Comparison of ENCODE assay signal across 19 cellular contexts in the genomic region with DNA sequence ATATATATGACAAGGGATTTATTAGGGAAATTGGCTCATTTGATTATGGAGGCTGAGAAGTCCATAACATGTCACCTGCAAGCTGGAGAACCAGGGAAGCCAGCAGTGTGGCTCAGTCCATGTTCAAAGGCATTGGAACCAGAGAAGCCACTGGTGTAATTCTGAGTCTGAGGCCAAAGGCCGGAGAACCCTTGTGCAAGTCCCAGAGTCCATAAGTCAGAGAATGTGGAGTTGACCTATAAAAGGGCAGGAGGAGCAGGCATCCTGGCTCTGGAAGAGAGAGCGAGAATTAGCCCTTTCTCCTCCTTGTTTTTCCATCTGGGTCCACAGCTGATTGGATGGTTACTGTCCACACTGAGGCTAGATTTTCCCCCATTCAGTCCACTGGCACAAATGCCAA.
DNase-seq lines count a peak whose midpoint lies in the region; ATAC-seq and TF ChIP-seq lines count a peak whose summit lies in the region.
"Had no signal": no experiment of that assay in that cellular context is flagged by ENCODE, and none has a peak within 500 bp of the region (broad histone marks: within the 10 kb centered on the region; RNA-seq: fewer than 3 reads in every experiment).

No MANE protein-coding gene starts in this region.

- H3K27ac ChIP-seq in liver (ENCODE audit: low read depth in 1 of 2, low read length in 2 of 2) (no peak overlapping the region), MM.1S (ENCODE audit: low read length) (no peak overlapping the region)
- H3K27ac ChIP-seq: 22Rv1, BLaER1, C4-2B had no signal

- H3K9me3 Mint-ChIP-seq in activated CD4-positive, alpha-beta T cell treated with anti-CD3 and anti-CD28 coated beads, Interleukin-2, amount 10 ng/mL, durations not matched to agents 24 days and 14 days, result no peaks in the 10 kb centered on the region
- H3K9me3 Mint-ChIP-seq in activated CD4-positive, alpha-beta T cell treated with anti-CD3 and anti-CD28 coated beads for 36 hours (ENCODE audit: low read depth), result peaks cover 6% of the 10 kb centered on the region
- H3K9me3 Mint-ChIP-seq in neural crest cell, result peaks cover 4% of the 10 kb centered on the region
- peaks cover 7% of the 10 kb centered on the region for H3K9me3 Mint-ChIP-seq in activated T-cell treated with anti-CD3 and anti-CD28 coated beads, Interleukin-2, amount 50 U/mL, for 4 hours

- H3K4me1 Mint-ChIP-seq in activated CD4-positive, alpha-beta T cell treated with anti-CD3 and anti-CD28 coated beads, Interleukin-2, amount 10 ng/mL, durations not matched to agents 24 days and 14 days, result no peaks in the 10 kb centered on the region
- H3K4me1 Mint-ChIP-seq in activated CD4-positive, alpha-beta T cell treated with anti-CD3 and anti-CD28 coated beads for 36 hours, result no peaks in the 10 kb centered on the region
- H3K4me1 Mint-ChIP-seq in neural crest cell, result no peaks in the 10 kb centered on the region
- no peaks in the 10 kb centered on the region for H3K4me1 Mint-ChIP-seq in activated T-cell treated with anti-CD3 and anti-CD28 coated beads, Interleukin-2, amount 50 U/mL, for 4 hours (ENCODE audit: low read depth)
- H3K4me1 Mint-ChIP-seq: B cell; CD4-positive, CD25-positive, alpha-beta regulatory T cell had no signal

- peak; percentile 41 for DNase-seq in activated CD4-positive, alpha-beta T cell treated with anti-CD3 and anti-CD28 coated beads, Interleukin-2, amount 10 ng/mL, durations not matched to agents 24 days and 14 days
- DNase-seq in activated CD4-positive, alpha-beta T cell treated with anti-CD3 and anti-CD28 coated beads for 36 hours, result no peak
- DNase-seq in neural crest cell (ENCODE audit: low read depth, low spot score) (no peak), MM.1S (no peak)
- no peak for DNase-seq in activated T-cell treated with anti-CD3 and anti-CD28 coated beads, Interleukin-2, amount 50 U/mL, for 4 hours
- no peak for DNase-seq in stimulated activated CD4-positive, alpha-beta T cell treated with anti-CD3 and anti-CD28 coated beads, Interleukin-12 subunit alpha, Interleukin-12 subunit beta, amount 100 ng/mL, for 4 hours
- DNase-seq: Caco-2; CD4-positive, CD25-positive, alpha-beta regulatory T cell; CD8-positive, alpha-beta T cell; DMS153; DND-41; GOT3; HFFc6 had no signal

- TF ChIP-seq RAD21 in liver (IDR thresholded peaks at IDR 0.05), result peak in 1 of 2 donors; percentile 38

- H4K20me1 ChIP-seq in MM.1S (ENCODE audit: insufficient read depth, low read length), result no peaks in the 10 kb centered on the region
- H4K20me1 ChIP-seq: BLaER1 had no signal

- intact Hi-C loops in activated CD4-positive, alpha-beta T cell treated with anti-CD3 and anti-CD28 coated beads, Interleukin-2, amount 10 ng/mL, durations not matched to agents 24 days and 14 days (cut with micrococcal nuclease), result no loop called here
- intact Hi-C loops in activated CD4-positive, alpha-beta T cell treated with anti-CD3 and anti-CD28 coated beads for 36 hours (cut with DNase I, micrococcal nuclease), result no loop called here

- H3K27me3 ChIP-seq in liver (ENCODE audit: control insufficient read depth in 4 of 4, insufficient read depth in 4 of 4, low read length in 3 of 4) (no peaks in the 10 kb centered on the region), MM.1S (replicated peaks; ENCODE audit: insufficient read depth, low read length) (no peaks in the 10 kb centered on the region)
- H3K27me3 ChIP-seq: BLaER1 had no signal

- no peaks in the 10 kb centered on the region for H3F3A ChIP-seq in MM.1S (ENCODE audit: insufficient read depth, low read length)

- H3K9me2 ChIP-seq in MM.1S (replicated peaks; ENCODE audit: insufficient read depth, low read length), result no peaks in the 10 kb centered on the region

- no peak overlapping the region for H3K27ac Mint-ChIP-seq in activated CD4-positive, alpha-beta T cell treated with anti-CD3 and anti-CD28 coated beads, Interleukin-2, amount 10 ng/mL, durations not matched to agents 24 days and 14 days
- no peak overlapping the region for H3K27ac Mint-ChIP-seq in activated CD4-positive, alpha-beta T cell treated with anti-CD3 and anti-CD28 coated beads for 36 hours
- peak overlapping the region; percentile 60 for H3K27ac Mint-ChIP-seq in neural crest cell (ENCODE audit: unreplicated experiment)
- H3K27ac Mint-ChIP-seq: B cell; CD4-positive, CD25-positive, alpha-beta regulatory T cell; CD8-positive, alpha-beta T cell; HFFc6 had no signal

- no peaks in the 10 kb centered on the region for H3K27me3 Mint-ChIP-seq in activated CD4-positive, alpha-beta T cell treated with anti-CD3 and anti-CD28 coated beads, Interleukin-2, amount 10 ng/mL, durations not matched to agents 24 days and 14 days
- H3K27me3 Mint-ChIP-seq in activated CD4-positive, alpha-beta T cell treated with anti-CD3 and anti-CD28 coated beads for 36 hours, result no peaks in the 10 kb centered on the region
- no peaks in the 10 kb centered on the region for H3K27me3 Mint-ChIP-seq in neural crest cell (ENCODE audit: low read depth)
- H3K27me3 Mint-ChIP-seq in activated T-cell treated with anti-CD3 and anti-CD28 coated beads, Interleukin-2, amount 50 U/mL, for 4 hours (ENCODE audit: low read depth), result no peaks in the 10 kb centered on the region
- H3K27me3 Mint-ChIP-seq: B cell; CD4-positive, CD25-positive, alpha-beta regulatory T cell had no signal

- POLR2A ChIA-PET in activated CD4-positive, alpha-beta T cell treated with anti-CD3 and anti-CD28 coated beads for 36 hours (lab: Charles Lee), result no interaction called here

- no peak overlapping the region for H3K4me3 ChIP-seq in liver (ENCODE audit: low read depth in 1 of 3, low read length in 3 of 3)
- H3K4me3 ChIP-seq in MM.1S (ENCODE audit: low read length), result no peak overlapping the region
- H3K4me3 ChIP-seq: BLaER1, HAP-1 had no signal

- 41% methylated on average over 2 of the region's 2 CpGs for WGBS in liver

- H3K36me3 Mint-ChIP-seq in activated CD4-positive, alpha-beta T cell treated with anti-CD3 and anti-CD28 coated beads, Interleukin-2, amount 10 ng/mL, durations not matched to agents 24 days and 14 days (ENCODE audit: low read depth), result no peaks in the 10 kb centered on the region
- no peaks in the 10 kb centered on the region for H3K36me3 Mint-ChIP-seq in activated CD4-positive, alpha-beta T cell treated with anti-CD3 and anti-CD28 coated beads for 36 hours (ENCODE audit: low read depth)
- peaks cover 4% of the 10 kb centered on the region for H3K36me3 Mint-ChIP-seq in neural crest cell (ENCODE audit: low read depth)
- no peaks in the 10 kb centered on the region for H3K36me3 Mint-ChIP-seq in activated T-cell treated with anti-CD3 and anti-CD28 coated beads, Interleukin-2, amount 50 U/mL, for 4 hours (ENCODE audit: insufficient read depth)
- H3K36me3 Mint-ChIP-seq: CD4-positive, CD25-positive, alpha-beta regulatory T cell; CD8-positive, alpha-beta T cell had no signal

- H3K9me3 ChIP-seq in liver (ENCODE audit: control insufficient read depth in 4 of 4, low read length in 3 of 4), result no peaks in the 10 kb centered on the region
- H3K9me3 ChIP-seq in MM.1S (replicated peaks; ENCODE audit: insufficient read depth, low read length), result no peaks in the 10 kb centered on the region
- H3K9me3 ChIP-seq: HAP-1 had no signal

- H3K4me3 Mint-ChIP-seq in activated CD4-positive, alpha-beta T cell treated with anti-CD3 and anti-CD28 coated beads, Interleukin-2, amount 10 ng/mL, durations not matched to agents 24 days and 14 days, result no peak overlapping the region
- H3K4me3 Mint-ChIP-seq in activated CD4-positive, alpha-beta T cell treated with anti-CD3 and anti-CD28 coated beads for 36 hours, result no peak overlapping the region
- no peak overlapping the region for H3K4me3 Mint-ChIP-seq in neural crest cell
- H3K4me3 Mint-ChIP-seq in activated T-cell treated with anti-CD3 and anti-CD28 coated beads, Interleukin-2, amount 50 U/mL, for 4 hours, result no peak overlapping the region
- H3K4me3 Mint-ChIP-seq: B cell; CD4-positive, CD25-positive, alpha-beta regulatory T cell; CD8-positive, alpha-beta T cell; HFFc6 had no signal

- H3K9ac ChIP-seq in liver (ENCODE audit: low read depth in 1 of 2, low read length in 2 of 2), result no peak overlapping the region
- H3K9ac ChIP-seq in MM.1S (ENCODE audit: low read length), result no peak overlapping the region
- H3K9ac ChIP-seq: BLaER1 had no signal

- no peak overlapping the region for H2AFZ ChIP-seq in MM.1S (ENCODE audit: low read length)

- no peaks in the 10 kb centered on the region for H3K79me2 ChIP-seq in MM.1S (ENCODE audit: low read length)

- no peak overlapping the region for H3K4me2 ChIP-seq in MM.1S (ENCODE audit: low read depth, low read length)
- H3K4me2 ChIP-seq: BLaER1 had no signal

- H3K36me3 ChIP-seq in liver (ENCODE audit: control insufficient read depth in 4 of 4, insufficient read depth in 3 of 4, low read depth in 1 of 4, low read length in 3 of 4) (no peaks in the 10 kb centered on the region), MM.1S (replicated peaks; ENCODE audit: insufficient read depth, low read length) (no peaks in the 10 kb centered on the region)
- H3K36me3 ChIP-seq: BLaER1, HAP-1 had no signal

- H3K4me1 ChIP-seq in liver (ENCODE audit: control insufficient read depth in 4 of 4, insufficient read depth in 4 of 4, low read length in 3 of 4) (no peaks in the 10 kb centered on the region), MM.1S (ENCODE audit: low read length) (no peaks in the 10 kb centered on the region)
- H3K4me1 ChIP-seq: BLaER1, HAP-1 had no signal

- no peak for ATAC-seq in activated CD4-positive, alpha-beta T cell treated with anti-CD3 and anti-CD28 coated beads for 36 hours
- no peak for ATAC-seq in activated T-cell treated with anti-CD3 and anti-CD28 coated beads, Interleukin-2, amount 50 U/mL, for 4 hours
- ATAC-seq: CD8-positive, alpha-beta T cell had no signal

- CTCF ChIA-PET in activated CD4-positive, alpha-beta T cell treated with anti-CD3 and anti-CD28 coated beads for 36 hours (lab: Charles Lee), result no interaction called here

- TF ChIP-seq CTCF in liver (IDR thresholded peaks at IDR 0.05; ENCODE audit: low read depth, low read length, missing input control), result no peak
- no peak for TF ChIP-seq CTCF in neural crest cell (conservative IDR thresholded peaks at IDR 0.05)
- no peak for TF ChIP-seq CTCF in MM.1S (IDR thresholded peaks at IDR 0.05; ENCODE audit: low read length)

TF ChIP-seq in liver, 16 proteins besides CTCF, POLR2A, EP300 and RAD21 (continues in another document):
- TF ChIP-seq, protein P1, sequence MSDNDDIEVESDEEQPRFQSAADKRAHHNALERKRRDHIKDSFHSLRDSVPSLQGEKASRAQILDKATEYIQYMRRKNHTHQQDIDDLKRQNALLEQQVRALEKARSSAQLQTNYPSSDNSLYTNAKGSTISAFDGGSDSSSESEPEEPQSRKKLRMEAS (IDR thresholded peaks at IDR 0.05), result peak; percentile 28
- TF ChIP-seq JUND (IDR thresholded peaks at IDR 0.05), result peak in 1 of 2 donors; percentile 61
- TF ChIP-seq EGR1 (IDR thresholded peaks at IDR 0.05; ENCODE audit: low read depth in 2 of 2), result no peak
- TF ChIP-seq HNF4A (conservative IDR thresholded peaks at IDR 0.05), result peak; percentile 98
- TF ChIP-seq, protein P2, sequence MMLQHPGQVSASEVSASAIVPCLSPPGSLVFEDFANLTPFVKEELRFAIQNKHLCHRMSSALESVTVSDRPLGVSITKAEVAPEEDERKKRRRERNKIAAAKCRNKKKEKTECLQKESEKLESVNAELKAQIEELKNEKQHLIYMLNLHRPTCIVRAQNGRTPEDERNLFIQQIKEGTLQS (IDR thresholded peaks at IDR 0.05), result no peak
- TF ChIP-seq YY1 (IDR thresholded peaks at IDR 0.05), result peak; percentile 58
- TF ChIP-seq NR2F2 (IDR thresholded peaks at IDR 0.05), result peak; percentile 48
- TF ChIP-seq RXRA (IDR thresholded peaks at IDR 0.05), result peak; percentile 70 to 76
